In genomic region chr21:43728467-43729390, GRCh38 we compare ENCODE assay signal across 8 cellular contexts. TPM values are rescaled to one million over a fixed set of nuclear protein-coding genes. Genes with fewer than 3 reads are reported as not detected.
A peak's percentile ranks its signal among the peaks of the same experiment; 100 is the strongest.
DNase-seq lines count a peak whose midpoint lies in the region; ATAC-seq, FAIRE-seq and TF ChIP-seq lines count a peak whose summit lies in the region.

No MANE protein-coding gene starts in this region.

- H3K9ac ChIP-seq in astrocyte (ENCODE audit: low read length): peak overlapping the region; percentile 87

- peaks cover 61% of the 10 kb centered on the region for H3K79me2 ChIP-seq in astrocyte (ENCODE audit: insufficient read depth, low read length)

- peak overlapping the region; percentile 97 for H3K4me2 ChIP-seq in astrocyte (ENCODE audit: low read length)

- peak overlapping the region; percentile 86 for H3K4me3 Mint-ChIP-seq in astrocyte (ENCODE audit: unreplicated experiment)

- H2AFZ ChIP-seq in astrocyte (ENCODE audit: low read depth, low read length): peak overlapping the region; percentile 43

- H3K9me3 Mint-ChIP-seq in astrocyte (ENCODE audit: unreplicated experiment): no peaks in the 10 kb centered on the region

- H3K4me1 ChIP-seq in astrocyte (ENCODE audit: insufficient read depth, low read length) (peaks cover 47% of the 10 kb centered on the region), right cardiac atrium (ENCODE audit: control insufficient read depth, insufficient read depth, low read length) (peaks cover 11% of the 10 kb centered on the region), psoas muscle (peaks cover 49% of the 10 kb centered on the region)

- no peaks in the 10 kb centered on the region for H3K9me3 ChIP-seq in astrocyte (ENCODE audit: insufficient read depth, low read depth, low read length)
- no peaks in the 10 kb centered on the region for H3K9me3 ChIP-seq in right cardiac atrium (ENCODE audit: control insufficient read depth, low read length)
- no peaks in the 10 kb centered on the region for H3K9me3 ChIP-seq in psoas muscle

- peak overlapping the region; percentile 77 for H3K27ac ChIP-seq in astrocyte (ENCODE audit: low read depth, low read length)
- peak overlapping the region; percentile 75 for H3K27ac ChIP-seq in right cardiac atrium (ENCODE audit: low read length)
- peak overlapping the region; percentile 66 for H3K27ac ChIP-seq in psoas muscle

- no peaks in the 10 kb centered on the region for H3K27me3 Mint-ChIP-seq in astrocyte (ENCODE audit: low read depth, unreplicated experiment)

- peak; percentile 95 for DNase-seq in HEK293T (ENCODE audit: extremely low spot score)
- peak; percentile 80 for DNase-seq in NCI-H1092 (lab: John Stamatoyannopoulos, UW)
- DNase-seq in T-helper 9 cell: peak; percentile 82
- DNase-seq in astrocyte (ENCODE audit: low read depth): peak; percentile 98
- peak; percentile 97 to 98 (median 98) for DNase-seq in right cardiac atrium
- DNase-seq in psoas muscle: peak; percentile 96
- peak; percentile 97 for DNase-seq in ureter (ENCODE audit: low spot score)

- peaks cover 50% of the 10 kb centered on the region for H3K4me1 Mint-ChIP-seq in astrocyte (ENCODE audit: low read depth, unreplicated experiment)

- H3K4me3 ChIP-seq in GM08714 (ENCODE audit: low read length) (peak overlapping the region; percentile 63), astrocyte (ENCODE audit: insufficient read depth, low read depth, low read length) (peak overlapping the region; percentile 61), right cardiac atrium (ENCODE audit: low read length) (peak overlapping the region; percentile 53), psoas muscle (peak overlapping the region; percentile 60)

- TF ChIP-seq CTCF in astrocyte (IDR thresholded peaks at IDR 0.05; ENCODE audit: insufficient read depth, low read depth, low read length): no peak
- peak; percentile 21 for TF ChIP-seq CTCF in psoas muscle (IDR thresholded peaks at IDR 0.05)

- FAIRE-seq in astrocyte (lab: Jason Lieb, UNC): peak; percentile 49

- 3% methylated on average over 59 of the region's 59 CpGs for WGBS in right cardiac atrium
- 15 to 30% (median 26%) methylated on average over 56 to 59 of the region's 59 CpGs for WGBS in psoas muscle, 3 donors

- intact Hi-C loops in right cardiac atrium (cut with DNase I) (loop anchor here in 1 of 4 donors (5.0 kb wide), 1 partner anchor 49 kb away; the partner anchor contains the start of gene CSTB), psoas muscle (cut with DNase I) (no loop called here)

- H3K27me3 ChIP-seq in astrocyte (ENCODE audit: insufficient read depth, low read length) (no peaks in the 10 kb centered on the region), right cardiac atrium (ENCODE audit: control insufficient read depth, insufficient read depth) (no peaks in the 10 kb centered on the region), psoas muscle (ENCODE audit: insufficient read depth in 3 of 3, low read length in 2 of 3) (no peaks in the 10 kb centered on the region)

- POLR2A ChIA-PET in HEK293T (lab: Yijun Ruan, JAX): interaction anchor here (0.5 to 3.0 kb wide), 24 partner anchors 8 to 575 kb away, joined by 3 to 44 read pairs (median 3); partner anchors contain the start of genes PDXK and RRP1

- peak; percentile 92 for ATAC-seq in right cardiac atrium
- ATAC-seq in psoas muscle: peak; percentile 80 to 84 (median 82)

- peak overlapping the region; percentile 98 for H3K27ac Mint-ChIP-seq in astrocyte (ENCODE audit: unreplicated experiment)

- H4K20me1 ChIP-seq in astrocyte (ENCODE audit: insufficient read depth, low read length): peaks cover 69% of the 10 kb centered on the region

- H3K36me3 ChIP-seq in astrocyte (ENCODE audit: insufficient read depth, low read length): no peaks in the 10 kb centered on the region
- peaks cover 0 to 5% of the 10 kb centered on the region in 2 donors for H3K36me3 ChIP-seq in psoas muscle (ENCODE audit: insufficient read depth in 1 of 2, low read depth in 1 of 2)

- CTCF ChIA-PET in HEK293T (lab: Yijun Ruan, JAX): interaction anchor here (0.5 to 1.7 kb wide), 5 partner anchors 18 to 1092 kb away, joined by 3 to 4 read pairs (median 3); no protein-coding TSS in a partner anchor

- peaks cover 9% of the 10 kb centered on the region for H3K36me3 Mint-ChIP-seq in astrocyte (ENCODE audit: low read depth, unreplicated experiment)

TF ChIP-seq in HEK293T, 16 proteins besides CTCF, POLR2A, EP300 and RAD21:
- TF ChIP-seq CTBP1 (IDR thresholded peaks at IDR 0.05; ENCODE audit: borderline replicate concordance) (peak; percentile 64), L3MBTL2 (conservative IDR thresholded peaks at IDR 0.05) (peak; percentile 86), BHLHE40 (IDR thresholded peaks at IDR 0.05; ENCODE audit: borderline replicate concordance) (no peak), PKNOX1 (IDR thresholded peaks at IDR 0.05) (peak; percentile 73)

RNA-seq across cellular contexts. Expression of gene PDXK, which starts 9.8 kb away (rescaled TPM):
- total RNA-seq in astrocyte: 159 and 180 TPM in 2 replicates
- total RNA-seq in right cardiac atrium: 100 to 1,000 TPM in 1 of 4 donors, 10 to 100 TPM in 3; 74.9 to 102 (median 83.5) TPM
- polyA plus RNA-seq in right cardiac atrium: 53.3 TPM
- total RNA-seq in psoas muscle: 10 to 100 TPM; 28.8 to 43.2 (median 38.5) TPM
- 10 to 100 TPM; 17.2 to 96.5 (median 20.2) TPM for polyA plus RNA-seq in psoas muscle
- total RNA-seq in ureter: 137 TPM

RNA-seq across cellular contexts. Expression of gene CSTB, which starts 47.4 kb away (rescaled TPM):
- 22.5 and 27.7 TPM in 2 replicates for total RNA-seq in astrocyte
- total RNA-seq in right cardiac atrium: 10 to 100 TPM; 28.6 to 36.2 (median 31.8) TPM
- 57.5 TPM for polyA plus RNA-seq in right cardiac atrium
- 10 to 100 TPM; 16.0 to 24.8 (median 20.7) TPM for total RNA-seq in psoas muscle
- 10 to 100 TPM; 16.7 to 35.2 (median 25.2) TPM for polyA plus RNA-seq in psoas muscle
- 181 TPM for total RNA-seq in ureter

Comparison
In these comparisons a context has a peak if more than half of its experiments do, and no peak if none do; other contexts are left out.
1. Peak in every context shown above with its lines: DNase-seq, ATAC-seq, H3K4me3 ChIP-seq and H3K27ac ChIP-seq.